ENCODE assay signal across 14 cellular contexts in genomic region chr1:45621501-45621836, GRCh38. TPM values are rescaled to one million over a fixed set of nuclear protein-coding genes. Genes with fewer than 3 reads are reported as not detected.
DNase-seq lines count a peak whose midpoint lies in the region; ATAC-seq, FAIRE-seq and TF ChIP-seq lines count a peak whose summit lies in the region.
"Had no signal": no experiment of that assay in that cellular context is flagged by ENCODE, and none has a peak within 500 bp of the region (broad histone marks: within the 10 kb centered on the region; RNA-seq: fewer than 3 reads in every experiment).

No MANE protein-coding gene starts in this region.

- intact Hi-C loops in endothelial cell of umbilical vein (cut with micrococcal nuclease), result loop anchor here (2.0 kb wide), 1 partner anchor 37 kb away; the partner anchor contains the start of gene NASP

- H3K9ac ChIP-seq in OCI-LY1 (ENCODE audit: low read length) (no peak overlapping the region), endothelial cell of umbilical vein (replicated peaks; ENCODE audit: extremely low read depth, insufficient read depth, low read length) (no peak overlapping the region), neural progenitor cell (no peak overlapping the region)

- TF ChIP-seq POLR2A in endothelial cell of umbilical vein (IDR thresholded peaks at IDR 0.05; ENCODE audit: low read depth, low read length), result no peak

- no peaks in the 10 kb centered on the region for H3K79me2 ChIP-seq in OCI-LY1 (ENCODE audit: insufficient read depth, low read length)
- no peaks in the 10 kb centered on the region for H3K79me2 ChIP-seq in endothelial cell of umbilical vein (ENCODE audit: control insufficient read depth, insufficient read depth, low read length)
- H3K79me2 ChIP-seq in neural progenitor cell (ENCODE audit: low read depth), result no peaks in the 10 kb centered on the region

- no peak for FAIRE-seq in endothelial cell of umbilical vein (lab: Jason Lieb, UNC)
- FAIRE-seq: kidney had no signal

- H3K4me3 Mint-ChIP-seq in neural progenitor cell, result no peak overlapping the region

- H4K20me1 ChIP-seq in OCI-LY1 (ENCODE audit: insufficient read depth, low read length), result no peaks in the 10 kb centered on the region
- H4K20me1 ChIP-seq in endothelial cell of umbilical vein (replicated peaks; ENCODE audit: control insufficient read depth, extremely low read depth, insufficient read depth, low read length), result no peaks in the 10 kb centered on the region
- H4K20me1 ChIP-seq in neural progenitor cell (ENCODE audit: low read depth), result peaks cover 29% of the 10 kb centered on the region

- POLR2A ChIA-PET in endothelial cell of umbilical vein (lab: Charles Lee), result no interaction called here

- no peaks in the 10 kb centered on the region for H3K4me1 Mint-ChIP-seq in neural progenitor cell

- CTCF ChIA-PET in endothelial cell of umbilical vein (lab: Charles Lee), result no interaction called here

- H3K4me2 ChIP-seq in OCI-LY1 (ENCODE audit: low read length) (no peak overlapping the region), endothelial cell of umbilical vein (ENCODE audit: insufficient read depth, low read length) (no peak overlapping the region), neural progenitor cell (no peak overlapping the region)
- H3K4me2 ChIP-seq: PC-9 had no signal

- H3K27me3 Mint-ChIP-seq in neural progenitor cell (ENCODE audit: insufficient read depth, low read depth), result peaks cover 5% of the 10 kb centered on the region

- H3K27me3 ChIP-seq in OCI-LY1 (ENCODE audit: insufficient read depth, low read length) (no peaks in the 10 kb centered on the region), endothelial cell of umbilical vein (ENCODE audit: control insufficient read depth in 2 of 2, insufficient read depth in 2 of 2, low read length in 2 of 2) (no peaks in the 10 kb centered on the region), neural progenitor cell (no peaks in the 10 kb centered on the region)
- H3K27me3 ChIP-seq: adrenal gland had no signal

- H3K27ac Mint-ChIP-seq in neural progenitor cell, result no peak overlapping the region

- H3K4me3 ChIP-seq in OCI-LY1 (ENCODE audit: low read depth, low read length, poor library complexity, severe bottlenecking) (no peak overlapping the region), endothelial cell of umbilical vein (replicated peaks in 1 of 3; ENCODE audit: insufficient read depth in 1 of 3, low read depth in 1 of 3, low read length in 3 of 3) (no peak overlapping the region), neural progenitor cell (no peak overlapping the region)
- H3K4me3 ChIP-seq: adrenal gland, HAP-1, PC-9 had no signal

- no peaks in the 10 kb centered on the region for H3K9me1 ChIP-seq in endothelial cell of umbilical vein (replicated peaks; ENCODE audit: control insufficient read depth, extremely low read depth, insufficient read depth, low read length)

- H3K9me2 ChIP-seq in OCI-LY1 (ENCODE audit: low read depth, low read length), result no peaks in the 10 kb centered on the region

- H3K27ac ChIP-seq in OCI-LY1 (ENCODE audit: low read depth, low read length, poor library complexity, severe bottlenecking), result peak overlapping the region; percentile 19
- H3K27ac ChIP-seq in endothelial cell of umbilical vein (ENCODE audit: insufficient read depth, low read depth, low read length), result no peak overlapping the region
- H3K27ac ChIP-seq in neural progenitor cell, result peak overlapping the region; percentile 78
- H3K27ac ChIP-seq: PC-9 had no signal

- peaks cover 31% of the 10 kb centered on the region for H3K36me3 Mint-ChIP-seq in neural progenitor cell

- H2AFZ ChIP-seq in OCI-LY1 (ENCODE audit: low read length) (no peak overlapping the region), endothelial cell of umbilical vein (ENCODE audit: low read depth, low read length) (no peak overlapping the region), neural progenitor cell (replicated peaks) (no peak overlapping the region)
- H2AFZ ChIP-seq: PC-9 had no signal

- dilution Hi-C loops in endothelial cell of umbilical vein (cut with MboI; ENCODE audit: extremely low pct_ligation_motif_present, low sequenced_read_pairs), result no loop called here

- no TSS peak for BruUV-seq in endothelial cell of umbilical vein (replicated peaks; lab: Mats Ljungman, UMichigan)

- TF ChIP-seq CTCF in OCI-LY1 (IDR thresholded peaks at IDR 0.05; ENCODE audit: low read length) (no peak), endothelial cell of umbilical vein (IDR thresholded peaks at IDR 0.05; ENCODE audit: extremely low read depth in 1 of 2, insufficient read depth in 1 of 2, low read depth in 1 of 2, low read length in 2 of 2) (no peak), neural progenitor cell (IDR thresholded peaks at IDR 0.05) (no peak)

- no peaks in the 10 kb centered on the region for H3K9me3 ChIP-seq in OCI-LY1 (ENCODE audit: low read length)
- H3K9me3 ChIP-seq in endothelial cell of umbilical vein (replicated peaks; ENCODE audit: control insufficient read depth, insufficient read depth, low read length), result no peaks in the 10 kb centered on the region
- no peaks in the 10 kb centered on the region for H3K9me3 ChIP-seq in neural progenitor cell (ENCODE audit: low read depth)
- H3K9me3 ChIP-seq: adrenal gland, HAP-1 had no signal

- no peaks in the 10 kb centered on the region for H3K9me3 Mint-ChIP-seq in neural progenitor cell

- H3F3A ChIP-seq in OCI-LY1 (ENCODE audit: insufficient read depth, low read length) (no peaks in the 10 kb centered on the region), neural progenitor cell (ENCODE audit: low read depth) (peaks cover 86% of the 10 kb centered on the region)

- DNase-seq in Ammon's horn (ENCODE audit: low spot score) (peak; percentile 34), endothelial cell of umbilical vein (ENCODE audit: low read depth, low spot score) (peak; percentile 33), neural progenitor cell (ENCODE audit: low spot score) (no peak), AML-193 (lab: John Stamatoyannopoulos, UW) (no peak), GF-D8 (lab: John Stamatoyannopoulos, UW) (no peak)
- DNase-seq: activated CD4-positive, CD25-positive, alpha-beta regulatory T cell; erythroblast; kidney; PC-9 had no signal

- H3K36me3 ChIP-seq in OCI-LY1 (ENCODE audit: insufficient read depth, low read length), result peaks cover 47% of the 10 kb centered on the region
- peaks cover 0 to 18% of the 10 kb centered on the region in 2 experiments for H3K36me3 ChIP-seq in endothelial cell of umbilical vein (ENCODE audit: control insufficient read depth in 2 of 2, extremely low read depth in 1 of 2, insufficient read depth in 2 of 2, low read length in 2 of 2)
- H3K36me3 ChIP-seq in neural progenitor cell, result peaks cover 10% of the 10 kb centered on the region

- H3K4me1 ChIP-seq in OCI-LY1 (ENCODE audit: insufficient read depth, low read length, severe bottlenecking) (no peaks in the 10 kb centered on the region), endothelial cell of umbilical vein (ENCODE audit: control insufficient read depth, extremely low read depth, insufficient read depth, low read length) (peaks cover 54% of the 10 kb centered on the region), neural progenitor cell (no peaks in the 10 kb centered on the region)
- H3K4me1 ChIP-seq: HAP-1 had no signal

- no peak for ATAC-seq in GM18519 (IDR thresholded peaks at IDR 0.05; ENCODE audit: low FRiP score, unreplicated experiment)
- no peak for ATAC-seq in GM19467 (IDR thresholded peaks at IDR 0.05; ENCODE audit: unreplicated experiment)

TF ChIP-seq in endothelial cell of umbilical vein, 7 proteins besides CTCF, POLR2A, EP300 and RAD21:
- no peak for TF ChIP-seq MAX (IDR thresholded peaks at IDR 0.05; ENCODE audit: insufficient read depth, insufficient read length)
- no peak for TF ChIP-seq MYC (IDR thresholded peaks at IDR 0.05; ENCODE audit: low read depth, low read length)
- no peak for TF ChIP-seq EZH2 (IDR thresholded peaks at IDR 0.05; ENCODE audit: borderline replicate concordance, low read depth, low read length, severe bottlenecking)
- TF ChIP-seq GATA2 (IDR thresholded peaks at IDR 0.05; ENCODE audit: insufficient read depth, insufficient read length, low read depth, low read length), result no peak
- no peak for TF ChIP-seq JUN (IDR thresholded peaks at IDR 0.05; ENCODE audit: borderline replicate concordance, insufficient read depth, insufficient read length, low read depth)
- TF ChIP-seq FOS (IDR thresholded peaks at IDR 0.05; ENCODE audit: borderline replicate concordance, insufficient read depth, low read length), result no peak
- TF ChIP-seq POLR2AphosphoS5 (IDR thresholded peaks at IDR 0.05; ENCODE audit: insufficient read depth, low read depth, low read length), result no peak

RNA-seq across cellular contexts. Expression of gene CCDC17, which starts 2.4 kb away (rescaled TPM):
- 3.5 and 3.6 TPM in 2 replicates for total RNA-seq in endothelial cell of umbilical vein
- polyA plus RNA-seq in endothelial cell of umbilical vein, result 1.2 and 1.3 TPM in 2 replicates
- polyA plus RNA-seq in endothelial cell of umbilical vein (2011; cell fraction: cytosol; rRNA removed), result 0.18 and 0.23 TPM in 2 replicates
- polyA plus RNA-seq in endothelial cell of umbilical vein (2011; cell fraction: nucleus; rRNA removed), result 9.2 and 10.3 TPM in 2 replicates
- polyA plus RNA-seq in endothelial cell of umbilical vein (2012), result 0.37 and 0.52 TPM in 2 replicates
- polyA minus RNA-seq in endothelial cell of umbilical vein, result 7.1 and 8.0 TPM in 2 replicates
- polyA minus RNA-seq in endothelial cell of umbilical vein (2011; cell fraction: cytosol; rRNA and poly(A)+ RNA removed), result not detected
- polyA minus RNA-seq in endothelial cell of umbilical vein (2011; cell fraction: nucleus; rRNA and poly(A)+ RNA removed), result 10.4 and 12.3 TPM in 2 replicates
- 1.5 and 1.7 TPM in 2 replicates for total RNA-seq in neural progenitor cell (ENCODE audit: low replicate concordance)

RNA-seq across cellular contexts. Expression of gene NASP, which starts 37.6 kb away (rescaled TPM):
- total RNA-seq in endothelial cell of umbilical vein (149 and 157 TPM in 2 replicates), neural progenitor cell (ENCODE audit: low replicate concordance) (337 and 436 TPM in 2 replicates)
- polyA plus RNA-seq in endothelial cell of umbilical vein, result 59.7 and 101 TPM in 2 replicates
- polyA plus RNA-seq in endothelial cell of umbilical vein (2011; cell fraction: cytosol; rRNA removed), result 153 and 176 TPM in 2 replicates
- 170 and 225 TPM in 2 replicates for polyA plus RNA-seq in endothelial cell of umbilical vein (2011; cell fraction: nucleus; rRNA removed)
- polyA plus RNA-seq in endothelial cell of umbilical vein (2012), result 83.6 and 135 TPM in 2 replicates
- 69.5 and 70.4 TPM in 2 replicates for polyA minus RNA-seq in endothelial cell of umbilical vein
- polyA minus RNA-seq in endothelial cell of umbilical vein (2011; cell fraction: cytosol; rRNA and poly(A)+ RNA removed), result 128 TPM
- polyA minus RNA-seq in endothelial cell of umbilical vein (2011; cell fraction: nucleus; rRNA and poly(A)+ RNA removed), result 68.0 and 86.0 TPM in 2 replicates

Comparison
In these comparisons a context has a peak if more than half of its experiments do, and no peak if none do; other contexts are left out.
1. DNase-seq: peak in Ammon's horn (single experiment) and endothelial cell of umbilical vein (single experiment); none in neural progenitor cell (single experiment), AML-193 (0 of 2) and GF-D8 (single experiment).